19 cellular contexts compared by ENCODE assay signal in the genomic region with DNA sequence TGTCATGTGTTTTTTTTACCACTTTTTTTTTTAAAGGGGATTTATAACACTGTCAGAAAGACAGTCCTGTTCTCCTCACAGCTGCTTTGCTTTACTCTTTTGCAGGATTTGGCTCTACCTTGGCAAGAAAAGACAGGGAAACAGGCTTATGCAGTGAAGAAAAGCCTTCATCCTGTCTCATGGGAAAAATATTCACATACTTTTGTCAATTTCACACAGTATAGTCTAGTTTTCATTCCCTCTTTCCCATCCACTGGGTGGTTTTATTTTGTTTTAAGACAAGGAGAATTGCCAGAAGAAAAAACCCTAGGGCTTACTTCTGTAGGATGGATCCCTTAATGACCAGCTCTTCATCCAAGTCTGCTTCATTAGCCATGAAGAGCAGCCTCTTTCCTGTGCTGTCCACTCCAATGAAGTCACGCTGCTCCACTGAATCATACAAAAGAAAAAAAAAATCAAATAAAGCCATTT.
A peak's percentile ranks its signal among the peaks of the same experiment; 100 is the strongest.
DNase-seq lines count a peak whose midpoint lies in the region; TF ChIP-seq lines count a peak whose summit lies in the region.
"Had no signal": no experiment of that assay in that cellular context is flagged by ENCODE, and none has a peak within 500 bp of the region (broad histone marks: within the 10 kb centered on the region; RNA-seq: fewer than 3 reads in every experiment).

No MANE protein-coding gene starts in this region.

- H3K4me3 ChIP-seq in ACC112 (ENCODE audit: low read depth, low read length) (peak overlapping the region; percentile 44; the same call in 1 of the 2 replicates), astrocyte of the spinal cord (ENCODE audit: low read depth, low read length) (no peak overlapping the region), mesenchymal stem cell (ENCODE audit: insufficient read depth in 1 of 2, low read depth in 1 of 2, low read length in 2 of 2) (peak overlapping the region in 1 of 2 experiments; percentile 35), sigmoid colon (no peak overlapping the region)
- H3K4me3 ChIP-seq: gastrocnemius medialis had no signal

- H3K9me3 Mint-ChIP-seq in Calu3 (ENCODE audit: low read depth, unreplicated experiment): no peaks in the 10 kb centered on the region
- H3K9me3 Mint-ChIP-seq: activated naive CD4-positive, alpha-beta T cell treated with anti-CD3 and anti-CD28 coated beads, Interleukin-2, amount 10 ng/mL, durations not matched to agents 7 days and 5 days; T-helper 2 cell treated with Interferon-gamma antibody and Interleukin-4, amounts not matched to agents 5 μg/mL and 100 μg/mL, for 36 hours had no signal

- no peak for TF ChIP-seq EP300 in sigmoid colon (IDR thresholded peaks at IDR 0.05)

- H2BK5ac ChIP-seq in mesenchymal stem cell (ENCODE audit: low read depth, low read length, poor library complexity, severe bottlenecking): no peak overlapping the region

- no peak overlapping the region for H4K8ac ChIP-seq in mesenchymal stem cell (ENCODE audit: low read length)

- H3K4me3 Mint-ChIP-seq in Calu3 (ENCODE audit: low read depth, unreplicated experiment): no peak overlapping the region
- H3K4me3 Mint-ChIP-seq: activated naive CD4-positive, alpha-beta T cell treated with anti-CD3 and anti-CD28 coated beads, Interleukin-2, amount 10 ng/mL, durations not matched to agents 7 days and 5 days; T-helper 2 cell treated with Interferon-gamma antibody and Interleukin-4, amounts not matched to agents 5 μg/mL and 100 μg/mL, for 36 hours had no signal

- H2AK5ac ChIP-seq in mesenchymal stem cell (ENCODE audit: low read length, severe bottlenecking): no peak overlapping the region

- BruUV-seq in Calu3 (replicated peaks; lab: Mats Ljungman, UMichigan): no TSS peak

- H3K4me1 ChIP-seq in ACC112 (ENCODE audit: control insufficient read depth, insufficient read depth, low read length, unreplicated experiment) (peaks cover 24% of the 10 kb centered on the region), mesenchymal stem cell (ENCODE audit: control insufficient read depth, insufficient read depth, low read depth, low read length) (peaks cover 4% of the 10 kb centered on the region), sigmoid colon (no peaks in the 10 kb centered on the region)

- in situ Hi-C loops in astrocyte of the spinal cord (cut with HindIII; ENCODE audit: low sequenced_read_pairs): no loop called here

- CTCF ChIA-PET in Calu3 (lab: Charles Lee): interaction anchor here (1.2 kb wide), 1 partner anchor 32 kb away, joined by 4 read pairs; no protein-coding TSS in a partner anchor

- H2BK15ac ChIP-seq in mesenchymal stem cell (ENCODE audit: low read depth, poor library complexity, severe bottlenecking): no peak overlapping the region

- H3K36me3 Mint-ChIP-seq in Calu3 (ENCODE audit: insufficient read depth, unreplicated experiment): no peaks in the 10 kb centered on the region

- H3K27ac ChIP-seq in ACC112 (ENCODE audit: low read depth, low read length) (peak overlapping the region; percentile 78), mesenchymal stem cell (ENCODE audit: low read length, poor library complexity, severe bottlenecking) (peak overlapping the region; percentile 60), sigmoid colon (peak overlapping the region in 1 of 4 donors; percentile 22)
- H3K27ac ChIP-seq: gastrocnemius medialis had no signal

- no peak overlapping the region for H3K4ac ChIP-seq in mesenchymal stem cell (ENCODE audit: low read depth in 1 of 2, low read length in 2 of 2)

- H3K9me3 ChIP-seq in mesenchymal stem cell (ENCODE audit: control insufficient read depth, low read length): peaks cover 4% of the 10 kb centered on the region
- H3K9me3 ChIP-seq in sigmoid colon: no peaks in the 10 kb centered on the region
- H3K9me3 ChIP-seq: gastrocnemius medialis had no signal

- no peak overlapping the region for H3K18ac ChIP-seq in mesenchymal stem cell (ENCODE audit: low read depth in 1 of 2, low read length in 2 of 2)

- intact Hi-C loops in Calu3 (cut with micrococcal nuclease; ENCODE audit: unreplicated experiment): no loop called here
- intact Hi-C loops in sigmoid colon (cut with DNase I): no loop called here

- H4K91ac ChIP-seq in mesenchymal stem cell (ENCODE audit: low read length): no peak overlapping the region

- H2BK120ac ChIP-seq in mesenchymal stem cell (ENCODE audit: low read depth, low read length): peak overlapping the region; percentile 49

- no peak overlapping the region for H2AFZ ChIP-seq in ACC112 (ENCODE audit: low read length, unreplicated experiment)
- no peak overlapping the region for H2AFZ ChIP-seq in mesenchymal stem cell (ENCODE audit: low read depth, low read length)

- no peak for TF ChIP-seq POLR2A in sigmoid colon (IDR thresholded peaks at IDR 0.05)

- WGBS in mesenchymal stem cell: 62% methylated on average over 1 of the region's 1 CpG
- 90 to 94% methylated on average over 1 of the region's 1 CpG for WGBS in sigmoid colon, 2 donors

- no peak overlapping the region for H3K14ac ChIP-seq in mesenchymal stem cell (ENCODE audit: low read length in 2 of 2)

- H3K27me3 Mint-ChIP-seq in Calu3 (ENCODE audit: unreplicated experiment): no peaks in the 10 kb centered on the region
- H3K27me3 Mint-ChIP-seq: activated naive CD4-positive, alpha-beta T cell treated with anti-CD3 and anti-CD28 coated beads, Interleukin-2, amount 10 ng/mL, durations not matched to agents 7 days and 5 days had no signal

- no peak overlapping the region for H3K4me2 ChIP-seq in mesenchymal stem cell (ENCODE audit: low read length, poor library complexity, severe bottlenecking)

- no peak overlapping the region for H2BK12ac ChIP-seq in mesenchymal stem cell (ENCODE audit: low read length in 2 of 2)

- TF ChIP-seq CTCF in astrocyte of the spinal cord (IDR thresholded peaks at IDR 0.05; ENCODE audit: low read depth, low read length): no peak
- TF ChIP-seq CTCF in Calu3 (IDR thresholded peaks at IDR 0.05; ENCODE audit: unreplicated experiment): no peak
- TF ChIP-seq CTCF in sigmoid colon (IDR thresholded peaks at IDR 0.05): no peak

- no peak overlapping the region for H3K27ac Mint-ChIP-seq in Calu3 (ENCODE audit: unreplicated experiment)
- H3K27ac Mint-ChIP-seq: activated naive CD4-positive, alpha-beta T cell treated with anti-CD3 and anti-CD28 coated beads, Interleukin-2, amount 10 ng/mL, durations not matched to agents 7 days and 5 days; T-helper 2 cell treated with Interferon-gamma antibody and Interleukin-4, amounts not matched to agents 5 μg/mL and 100 μg/mL, for 36 hours had no signal

- no peak overlapping the region for H3K23ac ChIP-seq in mesenchymal stem cell (ENCODE audit: low read length in 2 of 2)

- peaks cover 3% of the 10 kb centered on the region for H3K79me1 ChIP-seq in mesenchymal stem cell (replicated peaks; ENCODE audit: low read length, poor library complexity, severe bottlenecking)

- peaks cover 8% of the 10 kb centered on the region for H3K4me1 Mint-ChIP-seq in Calu3 (ENCODE audit: low read depth, unreplicated experiment)
- H3K4me1 Mint-ChIP-seq: activated naive CD4-positive, alpha-beta T cell treated with anti-CD3 and anti-CD28 coated beads, Interleukin-2, amount 10 ng/mL, durations not matched to agents 7 days and 5 days had no signal

- H3K27me3 ChIP-seq in ACC112 (ENCODE audit: insufficient read depth, low read length) (no peaks in the 10 kb centered on the region), mesenchymal stem cell (ENCODE audit: control insufficient read depth in 1 of 2, insufficient read depth in 1 of 2, low read length in 2 of 2) (no peaks in the 10 kb centered on the region), sigmoid colon (no peaks in the 10 kb centered on the region)
- H3K27me3 ChIP-seq: gastrocnemius medialis had no signal

- DNase-seq in GM04504 (ENCODE audit: low read depth): peak; percentile 83
- DNase-seq in astrocyte of the spinal cord (ENCODE audit: low read depth, low spot score): peak; percentile 67
- peak; percentile 14 for DNase-seq in mesenchymal stem cell
- DNase-seq in NCI-H526 (lab: John Stamatoyannopoulos, UW): no peak
- no peak for DNase-seq in Calu3
- no peak for DNase-seq in sigmoid colon
- DNase-seq in NCI-H1436 treated with DMSO at 0.1 percent for 48 hours (lab: John Stamatoyannopoulos, UW): no peak
- DNase-seq: activated CD4-positive, CD25-positive, alpha-beta regulatory T cell treated with anti-CD3 and anti-CD28 coated beads, Interleukin-2, amount 50 U/mL, for 72 hours; activated naive CD4-positive, alpha-beta T cell treated with anti-CD3 and anti-CD28 coated beads, Interleukin-2, amount 10 ng/mL, durations not matched to agents 7 days and 5 days; effector memory CD4-positive, alpha-beta T cell; gastrocnemius medialis; H7; NCI-H187; NCI-H510A; posterior cingulate gyrus; SHP77; stimulated activated naive CD8-positive, alpha-beta T cell treated with anti-CD3 and anti-CD28 coated beads, Interleukin-15, Interleukin-2, amounts not matched to agents 100 U/mL and 50 U/mL, for 24 hours had no signal

- no peaks in the 10 kb centered on the region for H3K79me2 ChIP-seq in ACC112 (ENCODE audit: control insufficient read depth, insufficient read depth, low read length, unreplicated experiment)

- peak overlapping the region; percentile 49 for H3K9ac ChIP-seq in mesenchymal stem cell (ENCODE audit: low read length)

- H3K36me3 ChIP-seq in ACC112 (ENCODE audit: insufficient read depth, low read length) (peaks cover 4% of the 10 kb centered on the region; the same call in 1 of the 2 replicates), mesenchymal stem cell (ENCODE audit: control insufficient read depth in 1 of 2, insufficient read depth in 2 of 2, low read depth in 1 of 2, low read length in 2 of 2) (peaks cover 0 to 4% of the 10 kb centered on the region in 2 experiments), sigmoid colon (peaks cover 0 to 14% (median 4%) of the 10 kb centered on the region in 4 donors)

Comparison
In these comparisons a context has a peak if more than half of its experiments do, and no peak if none do; other contexts are left out.
1. DNase-seq: peak in GM04504 (single experiment), astrocyte of the spinal cord (single experiment) and mesenchymal stem cell (single experiment); none in NCI-H526 (0 of 2), Calu3 (single experiment), sigmoid colon (single experiment) and NCI-H1436 treated with DMSO at 0.1 percent for 48 hours (single experiment).